Comparison of ENCODE assay signal across 27 cellular contexts in genomic region chr5:161745392-161745791, GRCh38. TPM values are rescaled to one million over a fixed set of nuclear protein-coding genes. Genes with fewer than 3 reads are reported as not detected.
"Had no signal": no experiment of that assay in that cellular context is flagged by ENCODE, and none has a peak within 500 bp of the region (broad histone marks: within the 10 kb centered on the region; RNA-seq: fewer than 3 reads in every experiment).

No MANE protein-coding gene starts in this region.

- H3K9me3 ChIP-seq: MG63, Peyer's patch had no signal

- H3K36me3 ChIP-seq: MG63, Peyer's patch, SJSA1 had no signal

- DNase-seq: KBM-7; MG63; NCI-H1092; NCI-H1105 treated with DMSO at 0.1 percent for 48 hours; NCI-H1417 treated with DMSO at 0.1 percent for 48 hours; NCI-H146; NCI-H1694 treated with DMSO at 0.1 percent for 48 hours; NCI-H1930; NCI-H2081 treated with DMSO at 0.1 percent for 48 hours; NCI-H2171; NCI-H226; NCI-H446; NCI-H510A; NCI-H524 treated with DMSO at 0.1 percent for 48 hours; NCI-H69; NCI-H774; NK-92 treated with Interleukin-12 subunit alpha and Interleukin-12 subunit beta, amount 100 ng/mL, for 24 hours; PC-9; Peyer's patch; Right ventricle myocardium superior; SIG-M5 had no signal

- H3K4me1 ChIP-seq: Peyer's patch, SJSA1 had no signal

- H3K4me3 ChIP-seq: MG63, PC-9, Peyer's patch, SJSA1, SK-N-MC had no signal

- H3K27ac ChIP-seq: PC-9, Peyer's patch, SJSA1, SK-N-MC had no signal

- H3K27me3 ChIP-seq: MG63, Peyer's patch, SJSA1 had no signal

RNA-seq across cellular contexts. Expression of gene GABRA6, which starts 59.9 kb away (rescaled TPM):
- total RNA-seq: HT-29, LHCN-M2, OCI-LY7, PC-9, Peyer's patch, Right ventricle myocardium superior, RPMI7951, SJSA1 had no signal
